In genomic region chr19:58279925-58280316, GRCh38 we compare ENCODE assay signal across 8 cellular contexts. TPM values are rescaled to one million over a fixed set of nuclear protein-coding genes. Genes with fewer than 3 reads are reported as not detected.
DNase-seq lines count a peak whose midpoint lies in the region; FAIRE-seq and TF ChIP-seq lines count a peak whose summit lies in the region.

No MANE protein-coding gene starts in this region.

- peaks cover 47% of the 10 kb centered on the region for H3K4me1 Mint-ChIP-seq in activated T-cell treated with anti-CD3 and anti-CD28 coated beads, Interleukin-2, amount 50 U/mL, for 24 hours (ENCODE audit: low read depth)
- peaks cover 21% of the 10 kb centered on the region for H3K4me1 Mint-ChIP-seq in activated T-helper 2 cell treated with anti-CD3 and anti-CD28 coated beads, Interferon-gamma antibody, Interleukin-2, Interleukin-4, amounts not matched to agents 10 μg/mL and 5 μg/mL and 100 μg/mL, durations not matched to agents 14 hours and 24 hours and 36 hours (ENCODE audit: low read depth)

- H3K36me3 ChIP-seq in keratinocyte (ENCODE audit: control insufficient read depth in 2 of 2, extremely low read depth in 1 of 2, insufficient read depth in 2 of 2, low read length in 2 of 2) (peaks cover 0 to 6% of the 10 kb centered on the region in 2 experiments), suprapubic skin (peaks cover 9% of the 10 kb centered on the region)

- H3K9me3 ChIP-seq in keratinocyte (ENCODE audit: control insufficient read depth, low read depth, low read length) (no peaks in the 10 kb centered on the region), suprapubic skin (peaks cover under 1% of the 10 kb centered on the region)

- no peaks in the 10 kb centered on the region for H4K20me1 ChIP-seq in keratinocyte (ENCODE audit: control insufficient read depth, extremely low read depth, insufficient read depth, low read length)

- 60% methylated on average over 4 of the region's 4 CpGs for WGBS in suprapubic skin

- dilution Hi-C loops in keratinocyte (cut with MboI; ENCODE audit: extremely low pct_ligation_motif_present, low sequenced_read_pairs): no loop called here

- peak overlapping the region; percentile 95 for H3K4me3 Mint-ChIP-seq in activated T-cell treated with anti-CD3 and anti-CD28 coated beads, Interleukin-2, amount 50 U/mL, for 24 hours
- peak overlapping the region; percentile 94 for H3K4me3 Mint-ChIP-seq in activated T-helper 2 cell treated with anti-CD3 and anti-CD28 coated beads, Interferon-gamma antibody, Interleukin-2, Interleukin-4, amounts not matched to agents 10 μg/mL and 5 μg/mL and 100 μg/mL, durations not matched to agents 14 hours and 24 hours and 36 hours (ENCODE audit: low read depth)

- H3K4me3 ChIP-seq in keratinocyte (ENCODE audit: control insufficient read depth in 2 of 3, extremely low read depth in 1 of 3, insufficient read depth in 2 of 3, low read depth in 1 of 3, low read length in 3 of 3) (peak overlapping the region; percentile 88 to 94 (median 88)), suprapubic skin (peak overlapping the region; percentile 67)

- no peaks in the 10 kb centered on the region for H3K27me3 Mint-ChIP-seq in activated T-cell treated with anti-CD3 and anti-CD28 coated beads, Interleukin-2, amount 50 U/mL, for 24 hours
- H3K27me3 Mint-ChIP-seq in activated T-helper 2 cell treated with anti-CD3 and anti-CD28 coated beads, Interferon-gamma antibody, Interleukin-2, Interleukin-4, amounts not matched to agents 10 μg/mL and 5 μg/mL and 100 μg/mL, durations not matched to agents 14 hours and 24 hours and 36 hours (ENCODE audit: low read depth): no peaks in the 10 kb centered on the region

- no peak for FAIRE-seq in keratinocyte (lab: Jason Lieb, UNC)

- TF ChIP-seq POLR2A in suprapubic skin (IDR thresholded peaks at IDR 0.05): no peak

- H3K9me3 Mint-ChIP-seq in activated T-cell treated with anti-CD3 and anti-CD28 coated beads, Interleukin-2, amount 50 U/mL, for 24 hours: peaks cover 34% of the 10 kb centered on the region
- peaks cover 37% of the 10 kb centered on the region for H3K9me3 Mint-ChIP-seq in activated T-helper 2 cell treated with anti-CD3 and anti-CD28 coated beads, Interferon-gamma antibody, Interleukin-2, Interleukin-4, amounts not matched to agents 10 μg/mL and 5 μg/mL and 100 μg/mL, durations not matched to agents 14 hours and 24 hours and 36 hours

- peak overlapping the region; percentile 3 for H3K27ac Mint-ChIP-seq in activated T-cell treated with anti-CD3 and anti-CD28 coated beads, Interleukin-2, amount 50 U/mL, for 24 hours
- peak overlapping the region; percentile 94 for H3K27ac Mint-ChIP-seq in activated T-helper 2 cell treated with anti-CD3 and anti-CD28 coated beads, Interferon-gamma antibody, Interleukin-2, Interleukin-4, amounts not matched to agents 10 μg/mL and 5 μg/mL and 100 μg/mL, durations not matched to agents 14 hours and 24 hours and 36 hours

- no peaks in the 10 kb centered on the region for H3K27me3 ChIP-seq in keratinocyte (ENCODE audit: control insufficient read depth, extremely low read depth, insufficient read depth, low read length)
- H3K27me3 ChIP-seq in suprapubic skin: no peaks in the 10 kb centered on the region

- peak overlapping the region; percentile 93 for H3K9ac ChIP-seq in keratinocyte (ENCODE audit: control insufficient read depth, extremely low read depth, insufficient read depth, low read length)

- H3K9me1 ChIP-seq in keratinocyte (ENCODE audit: control insufficient read depth, extremely low read depth, insufficient read depth, low read length): no peaks in the 10 kb centered on the region

- H3K27ac ChIP-seq in keratinocyte (ENCODE audit: control insufficient read depth, insufficient read depth, low read length): peak overlapping the region; percentile 83
- H3K27ac ChIP-seq in suprapubic skin: no peak overlapping the region

- no peak for TF ChIP-seq CTCF in keratinocyte (optimal IDR thresholded peaks at IDR 0.05 in 1 of 3, IDR thresholded peaks at IDR 0.05 in 1 of 3, conservative IDR thresholded peaks at IDR 0.05 in 1 of 3; ENCODE audit: extremely low read depth in 1 of 3, insufficient read depth in 2 of 3, low read length in 3 of 3)
- no peak for TF ChIP-seq CTCF in suprapubic skin (IDR thresholded peaks at IDR 0.05)

- peak overlapping the region; percentile 94 for H3K4me2 ChIP-seq in keratinocyte (ENCODE audit: control insufficient read depth, extremely low read depth, insufficient read depth, low read depth, low read length)

- intact Hi-C loops in activated T-helper 2 cell treated with anti-CD3 and anti-CD28 coated beads, Interferon-gamma antibody, Interleukin-2, Interleukin-4, amounts not matched to agents 10 μg/mL and 5 μg/mL and 100 μg/mL, durations not matched to agents 14 hours and 24 hours and 36 hours (cut with micrococcal nuclease): loop anchor here (2.0 to 5.0 kb wide), 3 partner anchors 53 to 171 kb away; partner anchors contain the start of genes ZNF324B, ZNF544 and ZNF837

- H3K36me3 Mint-ChIP-seq in activated T-cell treated with anti-CD3 and anti-CD28 coated beads, Interleukin-2, amount 50 U/mL, for 24 hours (ENCODE audit: low read depth): peaks cover 89% of the 10 kb centered on the region
- peaks cover 79% of the 10 kb centered on the region for H3K36me3 Mint-ChIP-seq in activated T-helper 2 cell treated with anti-CD3 and anti-CD28 coated beads, Interferon-gamma antibody, Interleukin-2, Interleukin-4, amounts not matched to agents 10 μg/mL and 5 μg/mL and 100 μg/mL, durations not matched to agents 14 hours and 24 hours and 36 hours (ENCODE audit: low read depth)

- peaks cover 47% of the 10 kb centered on the region for H3K79me2 ChIP-seq in keratinocyte (ENCODE audit: control insufficient read depth, insufficient read depth, low read length)

- H3K4me1 ChIP-seq in keratinocyte (ENCODE audit: control insufficient read depth, extremely low read depth, insufficient read depth, low read length): peaks cover 9% of the 10 kb centered on the region
- peaks cover 22% of the 10 kb centered on the region for H3K4me1 ChIP-seq in suprapubic skin

- no peak for DNase-seq in activated T-cell treated with anti-CD3 and anti-CD28 coated beads, Interleukin-2, amount 50 U/mL, for 24 hours
- no peak for DNase-seq in activated T-cell treated with anti-CD3 and anti-CD28 coated beads, Interleukin-2, amount 50 U/mL, for 48 hours
- no peak for DNase-seq in activated T-helper 2 cell treated with anti-CD3 and anti-CD28 coated beads, Interferon-gamma antibody, Interleukin-2, Interleukin-4, amounts not matched to agents 10 μg/mL and 5 μg/mL and 100 μg/mL, durations not matched to agents 14 hours and 24 hours and 36 hours (ENCODE audit: low spot score)
- DNase-seq in keratinocyte (ENCODE audit: low read depth, low spot score) (no peak), suprapubic skin (ENCODE audit: low spot score in 2 of 2) (no peak), NCI-H510A (lab: John Stamatoyannopoulos, UW) (no peak), NCI-H82 treated with DMSO at 0.1 percent for 48 hours (lab: John Stamatoyannopoulos, UW; ENCODE audit: unreplicated experiment) (no peak)
- no peak for DNase-seq in activated CD8-positive, alpha-beta memory T cell treated with anti-CD3 and anti-CD28 coated beads, Interleukin-2, amount 50 U/mL, for 48 hours

- TF ChIP-seq EP300 in suprapubic skin (IDR thresholded peaks at IDR 0.05): no peak

- no peak overlapping the region for H2AFZ ChIP-seq in keratinocyte (ENCODE audit: control insufficient read depth, low read length)

RNA-seq across cellular contexts. Expression of gene ZNF8, which starts 1.2 kb away (rescaled TPM):
- 4.7 and 5.3 TPM in 2 replicates for total RNA-seq in activated T-helper 2 cell treated with anti-CD3 and anti-CD28 coated beads, Interferon-gamma antibody, Interleukin-2, Interleukin-4, amounts not matched to agents 10 μg/mL and 5 μg/mL and 100 μg/mL, durations not matched to agents 14 hours and 24 hours and 36 hours
- polyA plus RNA-seq in keratinocyte: 2.5 to 2.8 TPM (median 2.7 TPM) in 3 replicates
- polyA plus RNA-seq in keratinocyte (2011; ENCODE audit: low read depth): 0.46 TPM
- 1.6 and 1.9 TPM in 2 replicates for polyA plus RNA-seq in keratinocyte (2011; cell fraction: cytosol; rRNA removed)
- polyA plus RNA-seq in keratinocyte (2011; cell fraction: nucleus; rRNA removed): 9.1 and 10.3 TPM in 2 replicates
- 1.9 and 2.2 TPM in 2 replicates for polyA plus RNA-seq in keratinocyte (2012; ENCODE audit: low replicate concordance)
- polyA minus RNA-seq in keratinocyte: 8.2 to 12.8 TPM (median 9.0 TPM) in 3 replicates
- 5.4 TPM for polyA minus RNA-seq in keratinocyte (2011; cell fraction: cytosol; rRNA and poly(A)+ RNA removed)
- 8.3 and 16.7 TPM in 2 replicates for polyA minus RNA-seq in keratinocyte (2011; cell fraction: nucleus; rRNA and poly(A)+ RNA removed)
- total RNA-seq in suprapubic skin: 10 to 100 TPM in 1 of 4 donors, 1 to 10 TPM in 3; 8.3 to 15.6 (median 8.7) TPM

RNA-seq across cellular contexts. Expression of gene ERVK3-1, which starts 25.3 kb away (rescaled TPM):
- total RNA-seq in activated T-helper 2 cell treated with anti-CD3 and anti-CD28 coated beads, Interferon-gamma antibody, Interleukin-2, Interleukin-4, amounts not matched to agents 10 μg/mL and 5 μg/mL and 100 μg/mL, durations not matched to agents 14 hours and 24 hours and 36 hours: 64.2 and 65.0 TPM in 2 replicates
- 42.5 to 48.6 TPM (median 44.8 TPM) in 3 replicates for polyA plus RNA-seq in keratinocyte
- 95.8 TPM for polyA plus RNA-seq in keratinocyte (2011; ENCODE audit: low read depth)
- polyA plus RNA-seq in keratinocyte (2011; cell fraction: cytosol; rRNA removed): 31.4 and 34.7 TPM in 2 replicates
- polyA plus RNA-seq in keratinocyte (2011; cell fraction: nucleus; rRNA removed): 67.3 and 77.7 TPM in 2 replicates
- 38.3 and 47.8 TPM in 2 replicates for polyA plus RNA-seq in keratinocyte (2012; ENCODE audit: low replicate concordance)
- 16.5 to 24.7 TPM (median 22.6 TPM) in 3 replicates for polyA minus RNA-seq in keratinocyte
- polyA minus RNA-seq in keratinocyte (2011; cell fraction: cytosol; rRNA and poly(A)+ RNA removed): 7.3 TPM
- 14.1 and 17.4 TPM in 2 replicates for polyA minus RNA-seq in keratinocyte (2011; cell fraction: nucleus; rRNA and poly(A)+ RNA removed)
- total RNA-seq in suprapubic skin: 10 to 100 TPM; 36.9 to 70.3 (median 42.1) TPM

RNA-seq across cellular contexts. Expression of gene ZSCAN22, which starts 46.9 kb away (rescaled TPM):
- 4.6 and 4.9 TPM in 2 replicates for total RNA-seq in activated T-helper 2 cell treated with anti-CD3 and anti-CD28 coated beads, Interferon-gamma antibody, Interleukin-2, Interleukin-4, amounts not matched to agents 10 μg/mL and 5 μg/mL and 100 μg/mL, durations not matched to agents 14 hours and 24 hours and 36 hours
- 2.5 to 3.4 TPM (median 2.8 TPM) in 3 replicates for polyA plus RNA-seq in keratinocyte
- polyA plus RNA-seq in keratinocyte (2011; ENCODE audit: low read depth): 0.54 TPM
- 1.5 and 2.0 TPM in 2 replicates for polyA plus RNA-seq in keratinocyte (2011; cell fraction: cytosol; rRNA removed)
- polyA plus RNA-seq in keratinocyte (2011; cell fraction: nucleus; rRNA removed): 4.6 and 4.9 TPM in 2 replicates
- polyA plus RNA-seq in keratinocyte (2012; ENCODE audit: low replicate concordance): 1.6 and 1.8 TPM in 2 replicates
- 4.1 to 7.2 TPM (median 6.2 TPM) in 3 replicates for polyA minus RNA-seq in keratinocyte
- 2.7 TPM for polyA minus RNA-seq in keratinocyte (2011; cell fraction: cytosol; rRNA and poly(A)+ RNA removed)
- 3.1 and 5.0 TPM in 2 replicates for polyA minus RNA-seq in keratinocyte (2011; cell fraction: nucleus; rRNA and poly(A)+ RNA removed)
- 1 to 10 TPM; 4.3 to 7.6 (median 5.6) TPM for total RNA-seq in suprapubic skin

RNA-seq across cellular contexts. Expression of gene ZNF544, which starts 51.2 kb away (rescaled TPM):
- 42.0 and 49.1 TPM in 2 replicates for total RNA-seq in activated T-helper 2 cell treated with anti-CD3 and anti-CD28 coated beads, Interferon-gamma antibody, Interleukin-2, Interleukin-4, amounts not matched to agents 10 μg/mL and 5 μg/mL and 100 μg/mL, durations not matched to agents 14 hours and 24 hours and 36 hours
- polyA plus RNA-seq in keratinocyte: 28.2 to 38.4 TPM (median 30.9 TPM) in 3 replicates
- polyA plus RNA-seq in keratinocyte (2011; ENCODE audit: low read depth): 17.9 TPM
- 22.7 and 28.8 TPM in 2 replicates for polyA plus RNA-seq in keratinocyte (2011; cell fraction: cytosol; rRNA removed)
- 31.1 and 31.8 TPM in 2 replicates for polyA plus RNA-seq in keratinocyte (2011; cell fraction: nucleus; rRNA removed)
- 21.6 and 25.3 TPM in 2 replicates for polyA plus RNA-seq in keratinocyte (2012; ENCODE audit: low replicate concordance)
- 40.5 to 59.5 TPM (median 50.0 TPM) in 3 replicates for polyA minus RNA-seq in keratinocyte
- polyA minus RNA-seq in keratinocyte (2011; cell fraction: cytosol; rRNA and poly(A)+ RNA removed): 31.3 TPM
- 28.2 and 40.9 TPM in 2 replicates for polyA minus RNA-seq in keratinocyte (2011; cell fraction: nucleus; rRNA and poly(A)+ RNA removed)
- 10 to 100 TPM; 44.4 to 55.4 (median 48.9) TPM for total RNA-seq in suprapubic skin
